8 cellular contexts compared by ENCODE assay signal in genomic region chr17:30092886-30093285, GRCh38.
"Had no signal": no experiment of that assay in that cellular context is flagged by ENCODE, and none has a peak within 500 bp of the region (broad histone marks: within the 10 kb centered on the region; RNA-seq: fewer than 3 reads in every experiment).

No MANE protein-coding gene starts in this region.

- H3K4me3 ChIP-seq: breast epithelium, colonic mucosa, PC-9 had no signal

- H3K9me3 ChIP-seq: breast epithelium, colonic mucosa had no signal

- DNase-seq: activated naive CD8-positive, alpha-beta T cell treated with anti-CD3 and anti-CD28 coated beads, Interleukin-2, amount 10 ng/mL, durations not matched to agents 7 days and 5 days; aorta; NCI-H510A; SIG-M5 had no signal

- H2AFZ ChIP-seq: PC-9 had no signal

- H3K4me1 ChIP-seq: breast epithelium, colonic mucosa had no signal

- H3K27ac ChIP-seq: breast epithelium, colonic mucosa, PC-9, WERI-Rb-1 had no signal

- H3K36me3 ChIP-seq: breast epithelium, colonic mucosa, WERI-Rb-1 had no signal

- H3K27me3 ChIP-seq: breast epithelium, colonic mucosa had no signal
